2 cellular contexts compared by ENCODE assay signal in genomic region chr11:69680688-69681087, GRCh38.
A peak's percentile ranks its signal among the peaks of the same experiment; 100 is the strongest.
TF ChIP-seq lines count a peak whose summit lies in the region.

No MANE protein-coding gene starts in this region.

TF ChIP-seq in HEK293, 187 proteins besides CTCF, POLR2A, EP300 and RAD21:
- TF ChIP-seq ZSCAN4 (tag by site-specific recombination; IDR thresholded peaks at IDR 0.05) = peak; percentile 100
- TF ChIP-seq ZNF544 (tag by site-specific recombination; IDR thresholded peaks at IDR 0.05) = 0 out of 2 replicates have a peak, but pooled peaks have one; percentile 10
- no peak for TF ChIP-seq ZNF660 (tag by site-specific recombination; IDR thresholded peaks at IDR 0.05)

TF ChIP-seq in IMR-90, 13 proteins besides CTCF, POLR2A, EP300 and RAD21:
- TF ChIP-seq CHD1 (IDR thresholded peaks at IDR 0.05; ENCODE audit: low read depth, low read length) (no peak), USF2 (IDR thresholded peaks at IDR 0.05; ENCODE audit: low read depth, low read length) (no peak), ELK1 (IDR thresholded peaks at IDR 0.05; ENCODE audit: borderline replicate concordance, low read depth, low read length) (no peak), SMC3 (IDR thresholded peaks at IDR 0.05; ENCODE audit: low read depth, low read length) (no peak), MXI1 (IDR thresholded peaks at IDR 0.05; ENCODE audit: borderline replicate concordance, low read depth, low read length) (no peak), CEBPB (IDR thresholded peaks at IDR 0.05; ENCODE audit: low read depth, low read length) (no peak), FOS (IDR thresholded peaks at IDR 0.05; ENCODE audit: low read depth, low read length) (no peak)
